28 cellular contexts compared by ENCODE assay signal in the genomic region with DNA sequence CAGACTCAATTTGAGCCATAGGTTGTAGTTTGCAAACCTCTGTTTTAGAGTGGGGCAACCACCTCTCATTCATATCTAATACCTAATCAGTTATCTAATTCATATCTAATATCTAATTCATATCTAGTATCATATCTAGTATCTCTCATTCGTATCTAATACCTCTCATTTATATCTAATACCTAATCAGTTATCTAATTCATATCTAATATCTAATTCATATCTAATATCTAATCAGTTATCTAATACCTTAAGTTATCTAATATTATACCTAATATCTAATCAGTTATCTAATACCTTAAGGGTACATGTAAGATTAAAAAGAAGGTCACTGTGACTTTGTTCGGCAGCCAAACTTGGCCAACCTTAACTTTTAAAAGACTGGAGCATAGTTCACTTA.
"Had no signal": no experiment of that assay in that cellular context is flagged by ENCODE, and none has a peak within 500 bp of the region (broad histone marks: within the 10 kb centered on the region; RNA-seq: fewer than 3 reads in every experiment).

No MANE protein-coding gene starts in this region.

- H3K9ac ChIP-seq: neural progenitor cell had no signal

- H3K9me3 ChIP-seq: left lung, lower lobe of right lung, neutrophil, ovary, right atrium auricular region, right lobe of liver, stomach, testis, thyroid gland, transverse colon, upper lobe of left lung had no signal

- FAIRE-seq: islet of Langerhans, kidney had no signal

- H3K4me3 ChIP-seq: left lung, lower lobe of right lung, neural progenitor cell, ovary, right atrium auricular region, right lobe of liver, stomach, testis, thyroid gland, transverse colon, upper lobe of left lung had no signal

- H3K4me2 ChIP-seq: neural progenitor cell had no signal

- ATAC-seq: left colon; left lung; lower lobe of right lung; natural killer cell; right lobe of liver; stimulated activated naive B cell treated with anti-CD40 and anti-IgM and Interleukin-4, amounts not matched to agents 10 μg/mL and 1 μg/mL and 100 μg/mL, for 72 hours; stimulated activated naive CD8-positive, alpha-beta T cell treated with anti-CD3 and anti-CD28 coated beads, Interleukin-15, Interleukin-2, amounts not matched to agents 100 U/mL and 50 U/mL, for 24 hours had no signal

- H3K4me1 ChIP-seq: neural progenitor cell, testis, transverse colon had no signal

- H3K27me3 ChIP-seq: left lung, neural progenitor cell, neutrophil, ovary, right atrium auricular region, right lobe of liver, stomach, testis, thyroid gland, transverse colon, upper lobe of left lung had no signal

- H2AFZ ChIP-seq: neural progenitor cell had no signal

- H3K36me3 ChIP-seq: left lung, lower lobe of right lung, neural progenitor cell, neutrophil, ovary, right atrium auricular region, right lobe of liver, stomach, thyroid gland, transverse colon, upper lobe of left lung had no signal

- DNase-seq: hypothalamus; immature natural killer cell; kidney; left colon; left lung; lower lobe of right lung; mesendoderm; naive B cell; natural killer cell; nephron progenitor cell; occipital lobe; ovary; right lobe of liver; stimulated activated CD4-positive, alpha-beta T cell treated with anti-CD3 and anti-CD28 coated beads, Interleukin-12 subunit alpha, Interleukin-12 subunit beta, amount 100 ng/mL, for 4 hours; stimulated activated CD4-positive, alpha-beta T cell treated with anti-CD3 and anti-CD28 coated beads, Interleukin-15, amount 100 ng/mL, for 24 hours; stimulated activated CD4-positive, alpha-beta T cell treated with anti-CD3 and anti-CD28 coated beads, Interleukin-2, amount 100 ng/mL, for 24 hours; stimulated activated CD4-positive, alpha-beta T cell treated with anti-CD3 and anti-CD28 coated beads, Interleukin-4, amount 100 ng/mL, for 1 hour; stimulated activated naive B cell treated with anti-CD40 and anti-IgM and Interleukin-4, amounts not matched to agents 10 μg/mL and 1 μg/mL and 100 μg/mL, for 72 hours; stimulated activated naive CD8-positive, alpha-beta T cell treated with anti-CD3 and anti-CD28 coated beads, Interleukin-15, Interleukin-2, amounts not matched to agents 100 U/mL and 50 U/mL, for 24 hours; stomach; testis; thyroid gland; transverse colon; upper lobe of left lung had no signal

- H3K27ac ChIP-seq: left lung, lower lobe of right lung, neural progenitor cell, neutrophil, ovary, right atrium auricular region, testis, thyroid gland, transverse colon, upper lobe of left lung had no signal
